Comparison of ENCODE assay signal across 22 cellular contexts in genomic region chr1:162298266-162298665, GRCh38.
"Had no signal": no experiment of that assay in that cellular context is flagged by ENCODE, and none has a peak within 500 bp of the region (broad histone marks: within the 10 kb centered on the region; RNA-seq: fewer than 3 reads in every experiment).

No MANE protein-coding gene starts in this region.

- H3K27ac Mint-ChIP-seq: dendritic cell treated with granulocyte-macrophage colony-stimulating factor and Interleukin-4, amounts not matched to agents 40 ng/mL and 50 ng/mL, for 4 days; effector memory CD8-positive, alpha-beta T cell; endodermal cell had no signal

- DNase-seq: colonic mucosa; cortex of kidney; effector CD8-positive, alpha-beta T cell; effector memory CD8-positive, alpha-beta T cell; endodermal cell; erythroblast; esophagus squamous epithelium; foreskin melanocyte; gastrocnemius medialis; glutamatergic neuron; head of caudate nucleus; heart right ventricle; hippocampal formation; left cardiac atrium; left lung; left ventricle myocardium superior; lower lobe of right lung; mesenchymal stem cell; midbrain had no signal

- H3K27ac ChIP-seq: colonic mucosa, epithelial cell of prostate, esophagus squamous epithelium, gastrocnemius medialis, heart right ventricle, left lung, lower lobe of right lung had no signal

- H3K4me3 Mint-ChIP-seq: dendritic cell treated with granulocyte-macrophage colony-stimulating factor and Interleukin-4, amounts not matched to agents 40 ng/mL and 50 ng/mL, for 4 days; effector memory CD8-positive, alpha-beta T cell; endodermal cell had no signal

- H3K36me3 ChIP-seq: colonic mucosa, esophagus squamous epithelium, gastrocnemius medialis, heart right ventricle, left lung, lower lobe of right lung had no signal

- ATAC-seq: effector memory CD8-positive, alpha-beta T cell; esophagus mucosa; gastrocnemius medialis; heart right ventricle; left cardiac atrium; left lung; left ventricle myocardium superior; lower lobe of right lung had no signal

- H3K9me3 ChIP-seq: colonic mucosa, esophagus squamous epithelium, gastrocnemius medialis, left lung, lower lobe of right lung had no signal

- H3K4me1 ChIP-seq: colonic mucosa, esophagus squamous epithelium, gastrocnemius medialis, heart right ventricle, left lung had no signal

- H3K9me3 Mint-ChIP-seq: dendritic cell treated with granulocyte-macrophage colony-stimulating factor and Interleukin-4, amounts not matched to agents 40 ng/mL and 50 ng/mL, for 4 days; endodermal cell had no signal

- H3K4me3 ChIP-seq: colonic mucosa, esophagus squamous epithelium, gastrocnemius medialis, heart right ventricle, left lung, lower lobe of right lung had no signal
